8 cellular contexts compared by ENCODE assay signal in the genomic region with DNA sequence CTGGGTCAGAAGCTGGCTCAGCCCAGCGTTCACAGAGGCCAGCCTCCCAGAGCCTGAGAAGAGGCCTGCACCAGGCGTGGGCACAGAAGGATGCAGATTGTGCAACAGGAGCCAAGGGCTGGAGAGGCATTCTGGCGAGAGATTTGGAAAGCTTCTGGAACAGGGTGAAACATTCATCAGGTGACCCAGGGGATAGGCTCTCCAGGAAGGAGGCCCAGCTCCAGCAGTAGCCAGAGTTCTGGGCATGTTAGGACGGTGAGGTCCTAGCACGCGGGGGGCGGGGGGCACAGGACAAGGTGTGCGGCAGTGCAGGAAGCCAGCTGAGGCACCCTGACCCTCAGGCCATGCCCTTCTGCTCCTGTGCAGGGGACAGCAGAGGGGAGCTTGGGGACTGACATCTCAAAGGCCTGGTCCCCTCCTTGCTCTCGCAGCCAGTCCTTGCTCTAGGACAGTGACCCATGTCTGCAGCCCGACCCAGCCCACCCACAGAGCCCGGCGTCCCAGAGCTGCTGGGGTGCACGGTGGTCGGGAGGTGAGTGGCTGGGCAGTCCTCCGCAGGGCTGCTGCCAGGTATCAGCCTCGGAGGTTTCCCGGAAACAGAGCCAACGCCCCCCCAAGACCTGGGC.
DNase-seq lines count a peak whose midpoint lies in the region; ATAC-seq and TF ChIP-seq lines count a peak whose summit lies in the region.

No MANE protein-coding gene starts in this region.

- H3K4me2 ChIP-seq in BLaER1, result peak overlapping the region; percentile 91

- DNase-seq in ascending aorta (ENCODE audit: low spot score in 2 of 2) (peak; percentile 29 to 83), left lobe of liver (ENCODE audit: low spot score) (peak; percentile 93), suprapubic skin (ENCODE audit: low spot score in 2 of 2) (peak in 1 of 2 donors; percentile 81), GM20000 (ENCODE audit: low spot score) (no peak), DMS153 treated with DMSO at 0.1 percent for 48 hours (lab: John Stamatoyannopoulos, UW; ENCODE audit: unreplicated experiment) (no peak)
- no peak for DNase-seq in stimulated activated CD4-positive, alpha-beta T cell treated with anti-CD3 and anti-CD28 coated beads, Interleukin-2, amount 100 ng/mL, for 48 hours

- TF ChIP-seq CTCF in ascending aorta (IDR thresholded peaks at IDR 0.05) (no peak), suprapubic skin (IDR thresholded peaks at IDR 0.05) (no peak), GM20000 (IDR thresholded peaks at IDR 0.05; ENCODE audit: extremely low read depth, missing control alignments) (no peak)

- peak overlapping the region; percentile 72 for H3K4me3 ChIP-seq in BLaER1
- H3K4me3 ChIP-seq in ascending aorta, result peak overlapping the region; percentile 63 to 76
- peak overlapping the region; percentile 65 for H3K4me3 ChIP-seq in suprapubic skin

- H3K4me1 ChIP-seq in BLaER1 (peaks cover 35% of the 10 kb centered on the region), ascending aorta (peaks cover 10 to 14% of the 10 kb centered on the region in 2 donors), suprapubic skin (peaks cover 70% of the 10 kb centered on the region)

- ATAC-seq in HG03097 (IDR thresholded peaks at IDR 0.05; ENCODE audit: low FRiP score, unreplicated experiment) (peak; percentile 6), left lobe of liver (peak; percentile 58)

- no peaks in the 10 kb centered on the region for H3K36me3 ChIP-seq in BLaER1
- H3K36me3 ChIP-seq in ascending aorta, result no peaks in the 10 kb centered on the region
- H3K36me3 ChIP-seq in suprapubic skin, result no peaks in the 10 kb centered on the region

- no peak for TF ChIP-seq POLR2A in suprapubic skin (IDR thresholded peaks at IDR 0.05)

- intact Hi-C loops in ascending aorta (cut with DNase I), result loop anchor here (1.0 to 5.0 kb wide), 4 partner anchors 111 to 276 kb away; a partner anchor contains a TSS

- no peaks in the 10 kb centered on the region for H4K20me1 ChIP-seq in BLaER1

- 38% methylated on average over 3 of the region's 18 CpGs for WGBS in suprapubic skin

- peak overlapping the region; percentile 93 for H3K9ac ChIP-seq in BLaER1

- H3K9me3 ChIP-seq in BLaER1, result peaks cover 4% of the 10 kb centered on the region; the same call in 1 of the 2 replicates
- peaks cover 0 to 6% of the 10 kb centered on the region in 2 donors for H3K9me3 ChIP-seq in ascending aorta
- H3K9me3 ChIP-seq in suprapubic skin, result no peaks in the 10 kb centered on the region

- no peak for TF ChIP-seq EP300 in suprapubic skin (IDR thresholded peaks at IDR 0.05)

- peak overlapping the region; percentile 98 for H3K27ac ChIP-seq in BLaER1
- H3K27ac ChIP-seq in ascending aorta, result peak overlapping the region; percentile 87 to 91
- peak overlapping the region; percentile 97 for H3K27ac ChIP-seq in suprapubic skin

- H3K27me3 ChIP-seq in BLaER1 (no peaks in the 10 kb centered on the region), ascending aorta (no peaks in the 10 kb centered on the region), suprapubic skin (no peaks in the 10 kb centered on the region)

Comparison
In these comparisons a context has a peak if more than half of its experiments do, and no peak if none do; other contexts are left out.
1. DNase-seq: peak in ascending aorta (2 of 2) and left lobe of liver (single experiment); none in GM20000 (single experiment), stimulated activated CD4-positive, alpha-beta T cell treated with anti-CD3 and anti-CD28 coated beads, Interleukin-2, amount 100 ng/mL, for 48 hours (0 of 2) and DMS153 treated with DMSO at 0.1 percent for 48 hours (single experiment).
2. Peak in every context shown above with its lines, with median percentiles within 50 percentile points of each other: H3K27ac ChIP-seq and H3K4me3 ChIP-seq.